Comparison of ENCODE assay signal across 8 cellular contexts in the genomic region with DNA sequence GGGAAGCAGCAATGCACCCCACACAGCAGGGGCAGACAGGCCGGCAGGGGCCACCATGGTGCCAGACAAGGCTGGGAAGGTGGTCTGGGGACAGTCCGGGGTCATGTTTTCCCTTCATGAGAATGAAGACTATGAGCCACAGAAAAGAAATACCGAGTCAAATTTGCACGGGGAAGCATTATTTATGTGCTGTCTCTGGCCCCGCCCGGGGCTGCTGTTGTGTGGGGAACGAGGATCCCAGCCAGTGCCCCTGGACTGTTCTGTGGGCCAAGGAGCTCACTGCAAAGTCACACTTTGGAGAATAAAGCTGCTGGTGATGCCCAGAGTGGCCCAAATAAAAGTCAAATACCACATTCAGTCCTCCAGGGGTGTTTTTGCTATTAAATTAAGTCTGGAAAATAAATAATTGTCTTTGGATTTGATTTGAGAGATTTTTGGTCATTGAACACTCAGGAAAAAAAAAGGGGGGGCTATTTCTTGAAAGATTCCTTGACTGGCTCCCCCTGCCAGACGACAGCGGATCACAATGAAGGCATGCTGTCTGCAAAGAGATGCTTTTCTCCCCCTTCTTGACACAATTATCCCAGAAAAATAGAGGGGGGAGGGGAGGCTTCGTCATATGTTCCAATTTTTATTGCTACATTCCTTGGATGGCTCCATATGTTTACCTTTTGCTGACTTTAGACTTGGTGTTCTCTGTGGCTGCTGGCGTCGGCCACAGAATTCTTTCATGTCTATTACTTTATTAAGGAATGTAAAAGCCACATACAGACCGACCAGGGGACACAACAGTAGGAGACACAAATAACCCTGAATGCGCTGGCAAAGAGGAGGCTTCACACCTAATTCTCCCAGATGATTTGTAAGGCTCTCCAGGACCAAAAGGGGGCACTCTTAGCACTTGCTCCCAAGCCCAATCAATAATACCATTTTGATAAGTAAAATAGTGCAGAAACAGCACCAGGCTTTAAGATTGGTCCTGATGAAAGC. TPM values are rescaled to one million over a fixed set of nuclear protein-coding genes. Genes with fewer than 3 reads are reported as not detected.
A peak's percentile ranks its signal among the peaks of the same experiment; 100 is the strongest.
DNase-seq lines count a peak whose midpoint lies in the region; ATAC-seq, FAIRE-seq and TF ChIP-seq lines count a peak whose summit lies in the region.

No MANE protein-coding gene starts in this region.

- no peak overlapping the region for H3K4me2 ChIP-seq in A549

- H3K4me3 ChIP-seq in A549 (no peak overlapping the region), endodermal cell (ENCODE audit: low read length) (no peak overlapping the region), psoas muscle (no peak overlapping the region)

- H3K27me3 Mint-ChIP-seq in endodermal cell (ENCODE audit: insufficient read depth): no peaks in the 10 kb centered on the region

- TF ChIP-seq EP300 in A549 (IDR thresholded peaks at IDR 0.05): no peak

- no peaks in the 10 kb centered on the region for H3K36me3 Mint-ChIP-seq in endodermal cell (ENCODE audit: low read depth)

- TF ChIP-seq CTCF in A549 (IDR thresholded peaks at IDR 0.05) (peak; percentile 42), GM12872 (IDR thresholded peaks at IDR 0.05; ENCODE audit: insufficient read depth, low read depth, low read length) (peak; percentile 37; the same call in 2 of the 3 replicates), endodermal cell (conservative IDR thresholded peaks at IDR 0.05) (peak; percentile 87), psoas muscle (IDR thresholded peaks at IDR 0.05) (peak; percentile 60)

- H3K36me3 ChIP-seq in endodermal cell (ENCODE audit: control insufficient read depth, insufficient read depth, low read length): no peaks in the 10 kb centered on the region
- H3K36me3 ChIP-seq in psoas muscle (ENCODE audit: insufficient read depth in 1 of 2, low read depth in 1 of 2): no peaks in the 10 kb centered on the region

- H3K9me3 Mint-ChIP-seq in endodermal cell: no peaks in the 10 kb centered on the region

- no peak for TF ChIP-seq POLR2A in A549 (IDR thresholded peaks at IDR 0.05; ENCODE audit: low read length)

- CTCF ChIA-PET in A549 (lab: Yijun Ruan, JAX): interaction anchor here (0.7 to 1.8 kb wide), 9 partner anchors 9 to 589 kb away, joined by 3 to 6 read pairs (median 3); no protein-coding TSS in a partner anchor

- H3K27ac Mint-ChIP-seq in endodermal cell: no peak overlapping the region

- H3K4me1 Mint-ChIP-seq in endodermal cell: peaks cover 11% of the 10 kb centered on the region

- no peak for FAIRE-seq in A549 (lab: Jason Lieb, UNC)

- H3K4me3 Mint-ChIP-seq in endodermal cell: no peak overlapping the region

- peak; percentile 42 to 62; a peak in 3 of 5 replicates for TF ChIP-seq RAD21 in A549 (conservative IDR thresholded peaks at IDR 0.05 in 1 of 2, IDR thresholded peaks at IDR 0.05 in 1 of 2)

- DNase-seq in A549 (ENCODE audit: low read depth in 1 of 2, low spot score in 1 of 2) (peak in 1 of 2 experiments; percentile 52), NOMO-1 (lab: John Stamatoyannopoulos, UW; ENCODE audit: unreplicated experiment in 2 of 2) (peak; percentile 22 to 47), endodermal cell (peak; percentile 76), psoas muscle (no peak), occipital lobe (lab: John Stamatoyannopoulos, UW) (no peak), NK-92 (lab: John Stamatoyannopoulos, UW; ENCODE audit: unreplicated experiment) (no peak)

- H3K27ac ChIP-seq in A549: no peak overlapping the region
- H3K27ac ChIP-seq in endodermal cell (ENCODE audit: low read depth, low read length): no peak overlapping the region
- no peak overlapping the region for H3K27ac ChIP-seq in psoas muscle

- 11% methylated on average over 14 of the region's 14 CpGs for WGBS in A549 (ENCODE audit: missing lambda C conversion rate)
- WGBS in endodermal cell (ENCODE audit: insufficient coverage in 1 of 2, insufficient read length in 1 of 2), 2 experiments: 77% methylated on average over 6 to 14 of the region's 14 CpGs
- WGBS in psoas muscle, 3 donors: 41 to 52% (median 47%) methylated on average over 14 of the region's 14 CpGs

- H3K27me3 ChIP-seq in endodermal cell (ENCODE audit: control insufficient read depth, insufficient read depth, low read length, poor library complexity, severe bottlenecking) (no peaks in the 10 kb centered on the region), psoas muscle (ENCODE audit: insufficient read depth in 3 of 3, low read length in 2 of 3) (no peaks in the 10 kb centered on the region)

- POLR2A ChIA-PET in A549 (lab: Yijun Ruan, JAX): no interaction called here

- intact Hi-C loops in psoas muscle (cut with DNase I): loop anchor here (2.0 to 10.0 kb wide), 3 partner anchors 191 to 349 kb away; no protein-coding TSS in a partner anchor

- H3K4me1 ChIP-seq in A549: no peaks in the 10 kb centered on the region
- no peaks in the 10 kb centered on the region for H3K4me1 ChIP-seq in endodermal cell (ENCODE audit: control insufficient read depth, insufficient read depth, low read length)
- no peaks in the 10 kb centered on the region for H3K4me1 ChIP-seq in psoas muscle

- ATAC-seq in A549 (peak in 1 of 2 experiments; percentile 51; a peak in 2 of 6 replicates), psoas muscle (peak; percentile 58 to 75 (median 63)), GM18907 (IDR thresholded peaks at IDR 0.05; ENCODE audit: unreplicated experiment) (no peak)

- no peak overlapping the region for H3K9ac ChIP-seq in endodermal cell (ENCODE audit: extremely low read depth, low read length, poor library complexity, severe bottlenecking)

- H3K9me3 ChIP-seq in A549 (no peaks in the 10 kb centered on the region), endodermal cell (ENCODE audit: control insufficient read depth, low read length) (no peaks in the 10 kb centered on the region), psoas muscle (no peaks in the 10 kb centered on the region)

TF ChIP-seq in A549, 52 proteins besides CTCF, POLR2A, EP300 and RAD21:
- TF ChIP-seq SMC3 (IDR thresholded peaks at IDR 0.05) (peak; percentile 27; the same call in 1 of the 3 replicates), HOXB5 (CRISPR knock-in tag; IDR thresholded peaks at IDR 0.05) (no peak), PHF8 (IDR thresholded peaks at IDR 0.05; ENCODE audit: borderline replicate concordance, low read depth) (no peak), CBX8 (IDR thresholded peaks at IDR 0.05) (no peak)
- TF ChIP-seq, protein P1, sequence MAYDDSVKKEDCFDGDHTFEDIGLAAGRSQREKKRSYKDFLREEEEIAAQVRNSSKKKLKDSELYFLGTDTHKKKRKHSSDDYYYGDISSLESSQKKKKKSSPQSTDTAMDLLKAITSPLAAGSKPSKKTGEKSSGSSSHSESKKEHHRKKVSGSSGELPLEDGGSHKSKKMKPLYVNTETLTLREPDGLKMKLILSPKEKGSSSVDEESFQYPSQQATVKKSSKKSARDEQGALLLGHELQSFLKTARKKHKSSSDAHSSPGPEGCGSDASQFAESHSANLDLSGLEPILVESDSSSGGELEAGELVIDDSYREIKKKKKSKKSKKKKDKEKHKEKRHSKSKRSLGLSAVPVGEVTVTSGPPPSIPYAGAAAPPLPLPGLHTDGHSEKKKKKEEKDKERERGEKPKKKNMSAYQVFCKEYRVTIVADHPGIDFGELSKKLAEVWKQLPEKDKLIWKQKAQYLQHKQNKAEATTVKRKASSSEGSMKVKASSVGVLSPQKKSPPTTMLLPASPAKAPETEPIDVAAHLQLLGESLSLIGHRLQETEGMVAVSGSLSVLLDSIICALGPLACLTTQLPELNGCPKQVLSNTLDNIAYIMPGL (CRISPR knock-in tag; IDR thresholded peaks at IDR 0.05; ENCODE audit: borderline replicate concordance): no peak
- TF ChIP-seq, protein P2, sequence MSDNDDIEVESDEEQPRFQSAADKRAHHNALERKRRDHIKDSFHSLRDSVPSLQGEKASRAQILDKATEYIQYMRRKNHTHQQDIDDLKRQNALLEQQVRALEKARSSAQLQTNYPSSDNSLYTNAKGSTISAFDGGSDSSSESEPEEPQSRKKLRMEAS (IDR thresholded peaks at IDR 0.05): no peak
TF ChIP-seq in A549: peak in this region for 1.

RNA-seq across cellular contexts. Expression of gene ANKFN1, which starts 27.1 kb away (rescaled TPM):
- polyA plus RNA-seq in A549 (2011; rRNA removed): 0.21 and 0.37 TPM in 2 replicates
- not detected in 2 replicates for polyA plus RNA-seq in A549 (2012; cell fraction: cytosol; rRNA removed)
- 0.01 TPM in 1 of 2 replicates, not detected in the other for polyA plus RNA-seq in A549 (2012; cell fraction: nucleus; rRNA removed)
- not detected in 3 replicates for polyA plus RNA-seq in A549 (2017; fragmentation: RNase III; extraction: RNeasy Plus Mini Kit Qiagen cat#74134 plus additional on column Dnase treatment)
- 0.70 and 0.73 TPM in 2 replicates for polyA minus RNA-seq in A549 (2011; rRNA and poly(A)+ RNA removed)
- not detected for total RNA-seq in endodermal cell
- polyA plus RNA-seq in endodermal cell (2013, experiment 1 of 2): 0.75 TPM
- 0.91 TPM for polyA plus RNA-seq in endodermal cell (2013, experiment 2 of 2)
- under 1 TPM in 2 of 4 donors, not detected in 2; 0.06 to 0.28 TPM for total RNA-seq in psoas muscle
- under 1 TPM in 2 of 3 donors, not detected in 1; 0.01 TPM for polyA plus RNA-seq in psoas muscle
- 4.4 TPM for total RNA-seq in occipital lobe

Comparison
In these comparisons a context has a peak if more than half of its experiments do, and no peak if none do; other contexts are left out.
1. DNase-seq: peak in NOMO-1 (2 of 2) and endodermal cell (single experiment); none in psoas muscle (0 of 2), occipital lobe (single experiment) and NK-92 (single experiment).
2. CTCF ChIP-seq: peak in every context shown above with its lines; median percentile 87 in endodermal cell; 60 in psoas muscle; 42 in A549; 37 in GM12872.